ENCODE assay signal across 13 cellular contexts in genomic region chr9:112119225-112120045, GRCh38. TPM values are rescaled to one million over a fixed set of nuclear protein-coding genes. Genes with fewer than 3 reads are reported as not detected.
A peak's percentile ranks its signal among the peaks of the same experiment; 100 is the strongest.
DNase-seq lines count a peak whose midpoint lies in the region; ATAC-seq and TF ChIP-seq lines count a peak whose summit lies in the region.
"Had no signal": no experiment of that assay in that cellular context is flagged by ENCODE, and none has a peak within 500 bp of the region (broad histone marks: within the 10 kb centered on the region; RNA-seq: fewer than 3 reads in every experiment).

No MANE protein-coding gene starts in this region.

- peak in 1 of 4 donors; percentile 37 for TF ChIP-seq EP300 in upper lobe of left lung (IDR thresholded peaks at IDR 0.05)

- no peaks in the 10 kb centered on the region for H3K36me3 ChIP-seq in colonic mucosa
- H3K36me3 ChIP-seq in lung (ENCODE audit: control insufficient read depth in 2 of 2, insufficient read depth in 2 of 2, low read length in 2 of 2): peaks cover 4 to 11% of the 10 kb centered on the region in 2 donors
- peaks cover 0 to 21% (median 4%) of the 10 kb centered on the region in 4 donors for H3K36me3 ChIP-seq in upper lobe of left lung
- no peaks in the 10 kb centered on the region for H3K36me3 ChIP-seq in testis (ENCODE audit: low read depth, missing control alignments)

- peak overlapping the region; percentile 16 for H3K27ac Mint-ChIP-seq in activated CD4-positive, alpha-beta T cell treated with anti-CD3 and anti-CD28 coated beads, Interleukin-2, amount 10 ng/mL, durations not matched to agents 24 days and 14 days
- no peak overlapping the region for H3K27ac Mint-ChIP-seq in activated CD4-positive, alpha-beta T cell treated with anti-CD3 and anti-CD28 coated beads for 36 hours

- POLR2A ChIA-PET in activated CD4-positive, alpha-beta T cell treated with anti-CD3 and anti-CD28 coated beads for 36 hours (lab: Charles Lee): interaction anchor here (0.7 kb wide), 1 partner anchor 457 kb away, joined by 4 read pairs; no protein-coding TSS in a partner anchor

- intact Hi-C loops in activated CD4-positive, alpha-beta T cell treated with anti-CD3 and anti-CD28 coated beads, Interleukin-2, amount 10 ng/mL, durations not matched to agents 24 days and 14 days (cut with micrococcal nuclease): loop anchor here (10.0 kb wide), 1 partner anchor 95 kb away; no protein-coding TSS in a partner anchor
- intact Hi-C loops in activated CD4-positive, alpha-beta T cell treated with anti-CD3 and anti-CD28 coated beads for 36 hours (cut with DNase I, micrococcal nuclease): loop anchor here in 1 of 2 experiments (5.0 kb wide), 1 partner anchor 63 kb away; no protein-coding TSS in a partner anchor
- intact Hi-C loops in colonic mucosa (cut with DNase I): no loop called here
- intact Hi-C loops in testis (cut with DNase I; ENCODE audit: low total_unique reads): no loop called here

- peak overlapping the region; percentile 90 for H3K27ac ChIP-seq in colonic mucosa
- peak overlapping the region in 1 of 2 donors; percentile 82 for H3K27ac ChIP-seq in lung (ENCODE audit: low read depth in 1 of 2, low read length in 1 of 2)
- H3K27ac ChIP-seq in upper lobe of left lung: peak overlapping the region in 3 of 4 donors; percentile 40 to 65 (median 51)
- H3K27ac ChIP-seq in testis: no peak overlapping the region
- H3K27ac ChIP-seq: cardiac muscle cell, gastroesophageal sphincter, neutrophil had no signal

- ATAC-seq in activated CD4-positive, alpha-beta T cell treated with anti-CD3 and anti-CD28 coated beads for 36 hours: no peak
- peak; percentile 65 for ATAC-seq in lung (ENCODE audit: insufficient read depth, low FRiP score)
- peak; percentile 39 to 45 for ATAC-seq in upper lobe of left lung (ENCODE audit: low FRiP score in 2 of 2)
- ATAC-seq in activated CD4-positive, CD25-positive, alpha-beta regulatory T cell treated with anti-CD3 and anti-CD28 coated beads, Interleukin-2, amount 50 U/mL, for 24 hours: no peak
- ATAC-seq in HG02678 (IDR thresholded peaks at IDR 0.05; ENCODE audit: unreplicated experiment): no peak
- ATAC-seq: gastroesophageal sphincter had no signal

- peaks cover 10% of the 10 kb centered on the region for H3K4me1 Mint-ChIP-seq in activated CD4-positive, alpha-beta T cell treated with anti-CD3 and anti-CD28 coated beads, Interleukin-2, amount 10 ng/mL, durations not matched to agents 24 days and 14 days
- H3K4me1 Mint-ChIP-seq in activated CD4-positive, alpha-beta T cell treated with anti-CD3 and anti-CD28 coated beads for 36 hours: peaks cover 11% of the 10 kb centered on the region

- DNase-seq in activated CD4-positive, alpha-beta T cell treated with anti-CD3 and anti-CD28 coated beads, Interleukin-2, amount 10 ng/mL, durations not matched to agents 24 days and 14 days: no peak
- DNase-seq in activated CD4-positive, alpha-beta T cell treated with anti-CD3 and anti-CD28 coated beads for 36 hours: no peak
- DNase-seq in colonic mucosa: peak; percentile 79
- DNase-seq in lung (ENCODE audit: low spot score): peak; percentile 63
- peak in 1 of 2 donors; percentile 65 for DNase-seq in upper lobe of left lung
- no peak for DNase-seq in testis
- DNase-seq: activated T-cell treated with anti-CD3 and anti-CD28 coated beads for 4 hours; stimulated activated CD4-positive, alpha-beta T cell treated with anti-CD3 and anti-CD28 coated beads, Interleukin-4, amount 100 ng/mL, for 4 hours had no signal

- CTCF ChIA-PET in activated CD4-positive, alpha-beta T cell treated with anti-CD3 and anti-CD28 coated beads for 36 hours (lab: Charles Lee): interaction anchor here (1.0 to 2.2 kb wide), 4 partner anchors 12 to 247 kb away, joined by 3 to 7 read pairs (median 4); no protein-coding TSS in a partner anchor

- WGBS in lung, 2 donors: 68 to 84% methylated on average over 12 of the region's 12 CpGs
- WGBS in upper lobe of left lung, 2 donors: 63 to 65% methylated on average over 12 of the region's 12 CpGs
- 79 to 86% methylated on average over 12 of the region's 12 CpGs for WGBS in testis, 2 donors

- H3K9me3 Mint-ChIP-seq in activated CD4-positive, alpha-beta T cell treated with anti-CD3 and anti-CD28 coated beads, Interleukin-2, amount 10 ng/mL, durations not matched to agents 24 days and 14 days: peaks cover 3% of the 10 kb centered on the region
- no peaks in the 10 kb centered on the region for H3K9me3 Mint-ChIP-seq in activated CD4-positive, alpha-beta T cell treated with anti-CD3 and anti-CD28 coated beads for 36 hours (ENCODE audit: low read depth)

- H3K27me3 ChIP-seq in colonic mucosa (no peaks in the 10 kb centered on the region), lung (ENCODE audit: control insufficient read depth, insufficient read depth) (no peaks in the 10 kb centered on the region), upper lobe of left lung (no peaks in the 10 kb centered on the region), testis (no peaks in the 10 kb centered on the region)
- H3K27me3 ChIP-seq: cardiac muscle cell, gastroesophageal sphincter, neutrophil had no signal

- H3K9me3 ChIP-seq in colonic mucosa (no peaks in the 10 kb centered on the region), lung (ENCODE audit: control insufficient read depth in 2 of 2, insufficient read depth in 1 of 2, low read length in 1 of 2) (no peaks in the 10 kb centered on the region), upper lobe of left lung (no peaks in the 10 kb centered on the region), testis (no peaks in the 10 kb centered on the region)
- H3K9me3 ChIP-seq: gastroesophageal sphincter, neutrophil had no signal

- TF ChIP-seq CTCF in colonic mucosa (IDR thresholded peaks at IDR 0.05) (no peak), lung (IDR thresholded peaks at IDR 0.05; ENCODE audit: control extremely low read depth, extremely low read depth) (no peak), upper lobe of left lung (IDR thresholded peaks at IDR 0.05) (no peak), testis (IDR thresholded peaks at IDR 0.05) (no peak)

- H3K9ac ChIP-seq in colonic mucosa (ENCODE audit: low read depth in 2 of 2, low read length in 2 of 2): peak overlapping the region; percentile 50 to 79

- TF ChIP-seq POLR2A in upper lobe of left lung (IDR thresholded peaks at IDR 0.05): no peak
- TF ChIP-seq POLR2A in testis (IDR thresholded peaks at IDR 0.05): no peak

- H3K27me3 Mint-ChIP-seq in activated CD4-positive, alpha-beta T cell treated with anti-CD3 and anti-CD28 coated beads, Interleukin-2, amount 10 ng/mL, durations not matched to agents 24 days and 14 days: no peaks in the 10 kb centered on the region
- no peaks in the 10 kb centered on the region for H3K27me3 Mint-ChIP-seq in activated CD4-positive, alpha-beta T cell treated with anti-CD3 and anti-CD28 coated beads for 36 hours

- no peak overlapping the region for H3K4me3 ChIP-seq in colonic mucosa
- H3K4me3 ChIP-seq in lung: no peak overlapping the region
- no peak overlapping the region for H3K4me3 ChIP-seq in upper lobe of left lung
- H3K4me3 ChIP-seq in testis: no peak overlapping the region
- H3K4me3 ChIP-seq: cardiac muscle cell, gastroesophageal sphincter had no signal

- H3K4me1 ChIP-seq in colonic mucosa (no peaks in the 10 kb centered on the region), lung (ENCODE audit: control insufficient read depth in 2 of 2, insufficient read depth in 2 of 2, low read length in 2 of 2) (no peaks in the 10 kb centered on the region), upper lobe of left lung (peaks cover 0 to 9% (median 0%) of the 10 kb centered on the region in 4 donors), testis (no peaks in the 10 kb centered on the region)
- H3K4me1 ChIP-seq: gastroesophageal sphincter had no signal

- H3K36me3 Mint-ChIP-seq in activated CD4-positive, alpha-beta T cell treated with anti-CD3 and anti-CD28 coated beads, Interleukin-2, amount 10 ng/mL, durations not matched to agents 24 days and 14 days (ENCODE audit: low read depth): peaks cover 21% of the 10 kb centered on the region
- peaks cover 6% of the 10 kb centered on the region for H3K36me3 Mint-ChIP-seq in activated CD4-positive, alpha-beta T cell treated with anti-CD3 and anti-CD28 coated beads for 36 hours (ENCODE audit: low read depth)

- H3K4me3 Mint-ChIP-seq in activated CD4-positive, alpha-beta T cell treated with anti-CD3 and anti-CD28 coated beads, Interleukin-2, amount 10 ng/mL, durations not matched to agents 24 days and 14 days: no peak overlapping the region
- H3K4me3 Mint-ChIP-seq in activated CD4-positive, alpha-beta T cell treated with anti-CD3 and anti-CD28 coated beads for 36 hours: no peak overlapping the region

RNA-seq across cellular contexts. Expression of gene SUSD1, which starts 55.7 kb away (rescaled TPM):
- 3.4 and 4.8 TPM in 2 replicates for total RNA-seq in activated CD4-positive, alpha-beta T cell treated with anti-CD3 and anti-CD28 coated beads, Interleukin-2, amount 10 ng/mL, durations not matched to agents 24 days and 14 days
- 1 to 10 TPM; 2.5 TPM for total RNA-seq in activated CD4-positive, alpha-beta T cell treated with anti-CD3 and anti-CD28 coated beads for 36 hours
- 10 to 100 TPM; 23.3 to 25.1 TPM for total RNA-seq in colonic mucosa
- total RNA-seq in lung: 10 to 100 TPM; 23.6 to 26.6 TPM
- polyA plus RNA-seq in lung: 10 to 100 TPM in 1 of 2 donors, 1 to 10 TPM in 1; 4.4 to 18.6 TPM
- 10 to 100 TPM; 15.5 to 29.5 (median 20.4) TPM for total RNA-seq in upper lobe of left lung
- 10 to 100 TPM; 28.0 to 39.1 TPM for total RNA-seq in testis
- 12.7 TPM for polyA plus RNA-seq in testis (ENCODE audit: insufficient read depth, low read depth, low replicate concordance)

Comparison
In these comparisons a context has a peak if more than half of its experiments do, and no peak if none do; other contexts are left out.
1. DNase-seq: peak in colonic mucosa (single experiment) and lung (single experiment); none in activated CD4-positive, alpha-beta T cell treated with anti-CD3 and anti-CD28 coated beads, Interleukin-2, amount 10 ng/mL, durations not matched to agents 24 days and 14 days (single experiment), activated CD4-positive, alpha-beta T cell treated with anti-CD3 and anti-CD28 coated beads for 36 hours (single experiment) and testis (single experiment).
2. ATAC-seq: peak in lung (single experiment) and upper lobe of left lung (2 of 2); none in activated CD4-positive, alpha-beta T cell treated with anti-CD3 and anti-CD28 coated beads for 36 hours (single experiment), activated CD4-positive, CD25-positive, alpha-beta regulatory T cell treated with anti-CD3 and anti-CD28 coated beads, Interleukin-2, amount 50 U/mL, for 24 hours (0 of 2) and HG02678 (single experiment).
3. H3K27ac ChIP-seq: peak in colonic mucosa (single experiment) and upper lobe of left lung (3 of 4); none in testis (0 of 2).